Comparison of ENCODE assay signal across 19 cellular contexts in the genomic region with DNA sequence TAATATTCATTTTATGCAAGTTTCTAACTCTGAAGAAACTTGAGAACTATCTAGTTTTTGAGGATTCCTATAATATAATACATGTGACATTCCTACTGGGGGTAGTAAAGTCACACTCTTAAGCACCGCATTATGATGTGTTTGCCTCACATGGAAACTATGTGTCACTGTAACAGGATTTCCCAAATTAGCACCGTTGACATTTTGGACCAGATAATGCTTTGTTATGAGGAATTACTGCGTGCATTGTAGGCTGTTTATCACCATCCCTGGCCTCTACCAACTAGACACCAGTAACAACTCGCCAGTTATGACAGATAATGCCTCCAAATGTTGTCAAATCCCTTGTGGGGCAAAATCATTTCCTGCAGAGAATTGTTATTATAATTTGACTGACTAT.
"Had no signal": no experiment of that assay in that cellular context is flagged by ENCODE, and none has a peak within 500 bp of the region (broad histone marks: within the 10 kb centered on the region; RNA-seq: fewer than 3 reads in every experiment).

No MANE protein-coding gene starts in this region.

- H3K36me3 Mint-ChIP-seq: natural killer cell treated with Interleukin-12 subunit alpha and Interleukin-12 subunit beta and Interleukin-15 and Interleukin-18, amount 100 ng/mL, for 72 hours had no signal

- H3K27me3 ChIP-seq: breast epithelium, esophagus squamous epithelium, neutrophil, thyroid gland had no signal

- H3K27ac Mint-ChIP-seq: activated T-cell treated with anti-CD3 and anti-CD28 coated beads, Interleukin-2, amount 50 U/mL, for 72 hours; immature natural killer cell; natural killer cell treated with Interleukin-12 subunit alpha and Interleukin-12 subunit beta and Interleukin-15 and Interleukin-18, amount 100 ng/mL, for 72 hours had no signal

- H3K27ac ChIP-seq: breast epithelium, esophagus squamous epithelium, neutrophil, parathyroid adenoma, thyroid gland, VCaP had no signal

- ATAC-seq: activated T-cell treated with anti-CD3 and anti-CD28 coated beads, Interleukin-2, amount 50 U/mL, for 72 hours; natural killer cell treated with Interleukin-12 subunit alpha and Interleukin-12 subunit beta and Interleukin-15 and Interleukin-18, amount 100 ng/mL, for 72 hours had no signal

- H3K79me2 ChIP-seq: parathyroid adenoma had no signal

- H2AFZ ChIP-seq: parathyroid adenoma had no signal

- H3K9me3 ChIP-seq: breast epithelium, esophagus squamous epithelium, neutrophil, thyroid gland had no signal

- H3K36me3 ChIP-seq: breast epithelium, esophagus squamous epithelium, neutrophil, thyroid gland had no signal

- DNase-seq: activated CD4-positive, alpha-beta T cell treated with anti-CD3 and anti-CD28 coated beads, Interleukin-2, amount 50 U/mL, for 4 hours; activated CD4-positive, CD25-positive, alpha-beta regulatory T cell treated with anti-CD3 and anti-CD28 coated beads, Interleukin-2, amount 50 U/mL, for 72 hours; activated effector memory CD4-positive, alpha-beta T cell treated with anti-CD3 and anti-CD28 coated beads, Interleukin-2, amount 50 U/mL, for 16 hours; activated naive CD4-positive, alpha-beta T cell treated with anti-CD3 and anti-CD28 coated beads, Interleukin-2, amount 50 U/mL, for 16 hours; activated T-cell treated with anti-CD3 and anti-CD28 coated beads, Interleukin-2, amount 50 U/mL, for 72 hours; effector memory CD4-positive, alpha-beta T cell; esophagus squamous epithelium; immature natural killer cell; mesenchymal stem cell; stimulated activated CD4-positive, alpha-beta T cell treated with anti-CD3 and anti-CD28 coated beads, Interleukin-12 subunit alpha, Interleukin-12 subunit beta, amount 100 ng/mL, for 4 hours; stimulated activated CD4-positive, alpha-beta T cell treated with anti-CD3 and anti-CD28 coated beads, Interleukin-1b, Interleukin-23, amount 100 ng/mL, for 48 hours; stimulated activated CD8-positive, alpha-beta memory T cell treated with anti-CD3 and anti-CD28 coated beads, Interleukin-4, amount 100 ng/mL, for 48 hours; stimulated activated naive CD4-positive, alpha-beta T cell; thyroid gland had no signal

- H3K4me1 Mint-ChIP-seq: immature natural killer cell had no signal

- H3K9ac ChIP-seq: parathyroid adenoma had no signal

- H3K4me1 ChIP-seq: breast epithelium, esophagus squamous epithelium, parathyroid adenoma, thyroid gland had no signal

- H3K27me3 Mint-ChIP-seq: natural killer cell treated with Interleukin-12 subunit alpha and Interleukin-12 subunit beta and Interleukin-15 and Interleukin-18, amount 100 ng/mL, for 72 hours had no signal

- H3K4me3 Mint-ChIP-seq: activated T-cell treated with anti-CD3 and anti-CD28 coated beads, Interleukin-2, amount 50 U/mL, for 72 hours; immature natural killer cell; natural killer cell treated with Interleukin-12 subunit alpha and Interleukin-12 subunit beta and Interleukin-15 and Interleukin-18, amount 100 ng/mL, for 72 hours had no signal

- H3K4me3 ChIP-seq: breast epithelium, esophagus squamous epithelium, thyroid gland had no signal
